In genomic region chr2:157876066-157876770, GRCh38 we compare ENCODE assay signal across 8 cellular contexts. TPM values are rescaled to one million over a fixed set of nuclear protein-coding genes. Genes with fewer than 3 reads are reported as not detected.
DNase-seq lines count a peak whose midpoint lies in the region; ATAC-seq and TF ChIP-seq lines count a peak whose summit lies in the region.

ACVR1 (minus strand) TSS chr2:157876330; CDS start chr2:157799493, 76,837 bp downstream.

- ATAC-seq in GM19043 (IDR thresholded peaks at IDR 0.05; ENCODE audit: low read depth, unreplicated experiment) (peak; percentile 77), HG03432 (IDR thresholded peaks at IDR 0.05; ENCODE audit: unreplicated experiment) (peak; percentile 90)

- DNase-seq in AML-193 (lab: John Stamatoyannopoulos, UW): peak; percentile 63 to 65
- peak; percentile 68 to 86 for DNase-seq in NCI-H524 (lab: John Stamatoyannopoulos, UW)
- DNase-seq in activated CD4-positive, alpha-beta T cell treated with anti-CD3 and anti-CD28 coated beads, Interleukin-2, amount 10 ng/mL, durations not matched to agents 24 days and 14 days: peak; percentile 95
- DNase-seq in colonic mucosa: peak; percentile 94
- DNase-seq in kidney tubule cell (ENCODE audit: low spot score): peak; percentile 98
- peak; percentile 33 to 50 for DNase-seq in stimulated activated CD4-positive, alpha-beta T cell treated with anti-CD3 and anti-CD28 coated beads, Interleukin-1b, Interleukin-23, amount 100 ng/mL, for 1 hour (ENCODE audit: low read depth in 2 of 2)

- peak within 1 kb of the TSS; percentile 95 for H3K27ac Mint-ChIP-seq in activated CD4-positive, alpha-beta T cell treated with anti-CD3 and anti-CD28 coated beads, Interleukin-2, amount 10 ng/mL, durations not matched to agents 24 days and 14 days

- no peak for TF ChIP-seq CTCF in colonic mucosa (IDR thresholded peaks at IDR 0.05)

- H3K4me3 Mint-ChIP-seq in activated CD4-positive, alpha-beta T cell treated with anti-CD3 and anti-CD28 coated beads, Interleukin-2, amount 10 ng/mL, durations not matched to agents 24 days and 14 days: peak within 1 kb of the TSS; percentile 86

- H3K9me3 ChIP-seq in colonic mucosa: no peaks in the 10 kb centered on the region

- no peaks in the 10 kb centered on the region for H3K27me3 Mint-ChIP-seq in activated CD4-positive, alpha-beta T cell treated with anti-CD3 and anti-CD28 coated beads, Interleukin-2, amount 10 ng/mL, durations not matched to agents 24 days and 14 days

- peaks cover 5% of the 10 kb centered on the region for H3K4me1 ChIP-seq in colonic mucosa

- H3K27ac ChIP-seq in colonic mucosa: peak within 1 kb of the TSS; percentile 97

- H3K36me3 ChIP-seq in colonic mucosa: no peaks in the 10 kb centered on the region

- peak within 1 kb of the TSS; percentile 73 for H3K4me3 ChIP-seq in colonic mucosa

- no peaks in the 10 kb centered on the region for H3K27me3 ChIP-seq in colonic mucosa

- intact Hi-C loops in activated CD4-positive, alpha-beta T cell treated with anti-CD3 and anti-CD28 coated beads, Interleukin-2, amount 10 ng/mL, durations not matched to agents 24 days and 14 days (cut with micrococcal nuclease): loop anchor here (1.0 to 10.0 kb wide), 8 partner anchors 11 to 579 kb away; partner anchors contain the start of genes ACVR1C, CCDC148 and PKP4
- intact Hi-C loops in colonic mucosa (cut with DNase I): loop anchor here (5.0 to 10.0 kb wide), 2 partner anchors 89 to 129 kb away; no protein-coding TSS in a partner anchor

- peaks cover 21% of the 10 kb centered on the region for H3K36me3 Mint-ChIP-seq in activated CD4-positive, alpha-beta T cell treated with anti-CD3 and anti-CD28 coated beads, Interleukin-2, amount 10 ng/mL, durations not matched to agents 24 days and 14 days (ENCODE audit: low read depth)

- H3K4me1 Mint-ChIP-seq in activated CD4-positive, alpha-beta T cell treated with anti-CD3 and anti-CD28 coated beads, Interleukin-2, amount 10 ng/mL, durations not matched to agents 24 days and 14 days: peaks cover 56% of the 10 kb centered on the region

- H3K9ac ChIP-seq in colonic mucosa (ENCODE audit: low read depth in 2 of 2, low read length in 2 of 2): peak within 1 kb of the TSS; percentile 76 to 89

- H3K9me3 Mint-ChIP-seq in activated CD4-positive, alpha-beta T cell treated with anti-CD3 and anti-CD28 coated beads, Interleukin-2, amount 10 ng/mL, durations not matched to agents 24 days and 14 days: no peaks in the 10 kb centered on the region

RNA-seq across cellular contexts. Expression of gene ACVR1, which starts in this region (rescaled TPM):
- 45.5 and 50.7 TPM in 2 replicates for total RNA-seq in activated CD4-positive, alpha-beta T cell treated with anti-CD3 and anti-CD28 coated beads, Interleukin-2, amount 10 ng/mL, durations not matched to agents 24 days and 14 days
- 10 to 100 TPM; 15.8 to 18.0 TPM for total RNA-seq in colonic mucosa

Comparison
In these comparisons a context has a peak if more than half of its experiments do, and no peak if none do; other contexts are left out.
1. Peak in every context shown above with its lines: DNase-seq, ATAC-seq, H3K4me3 ChIP-seq and H3K27ac ChIP-seq.
2. DNase-seq: peak in every context shown above with its lines; median percentile 98 in kidney tubule cell; 95 in activated CD4-positive, alpha-beta T cell treated with anti-CD3 and anti-CD28 coated beads, Interleukin-2, amount 10 ng/mL, durations not matched to agents 24 days and 14 days; 94 in colonic mucosa; 77 in NCI-H524; 64 in AML-193; 42 in stimulated activated CD4-positive, alpha-beta T cell treated with anti-CD3 and anti-CD28 coated beads, Interleukin-1b, Interleukin-23, amount 100 ng/mL, for 1 hour.